Comparison of ENCODE assay signal across 12 cellular contexts in the genomic region with DNA sequence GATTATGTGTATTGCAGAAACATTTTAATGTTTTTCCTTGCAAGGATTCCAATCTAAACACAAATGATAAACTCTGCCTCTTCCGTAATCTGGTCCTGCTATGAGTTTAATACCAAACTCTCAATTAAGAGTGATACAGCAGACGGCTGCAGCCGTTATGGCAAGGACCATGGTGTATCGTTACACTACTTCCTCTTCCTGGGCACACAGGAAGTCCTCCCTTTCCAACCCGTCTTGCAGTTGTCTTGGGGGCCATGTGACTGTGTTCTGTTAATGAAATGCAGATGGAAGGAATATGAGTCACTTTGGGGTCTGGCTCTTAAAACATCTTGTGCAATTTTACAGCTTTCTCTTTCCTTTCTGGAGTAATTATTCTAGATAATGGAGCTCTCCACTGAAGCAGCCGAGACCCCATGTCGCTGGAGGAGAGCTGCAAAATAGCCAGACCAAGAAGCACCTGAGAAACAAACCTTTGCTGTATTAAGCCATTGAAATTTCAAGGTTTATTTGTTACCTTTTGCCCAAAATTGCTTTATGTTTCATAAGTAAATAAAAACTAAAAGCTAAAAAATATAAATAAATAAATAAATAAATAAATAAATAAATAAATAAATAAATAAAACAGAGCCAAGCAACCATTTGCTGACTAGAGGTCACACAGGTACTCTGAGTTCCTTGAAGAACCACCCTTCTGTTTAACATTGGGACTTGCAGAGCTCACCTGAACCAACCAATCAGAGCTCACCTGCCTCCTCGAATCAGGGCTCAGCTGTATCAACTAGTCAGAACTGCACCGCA.
A peak's percentile ranks its signal among the peaks of the same experiment; 100 is the strongest.
DNase-seq lines count a peak whose midpoint lies in the region; ATAC-seq lines count a peak whose summit lies in the region.
"Had no signal": no experiment of that assay in that cellular context is flagged by ENCODE, and none has a peak within 500 bp of the region (broad histone marks: within the 10 kb centered on the region; RNA-seq: fewer than 3 reads in every experiment).

No MANE protein-coding gene starts in this region.

- H3K4me3 ChIP-seq in adipocyte (ENCODE audit: low read length) = peak overlapping the region; percentile 78

- no peaks in the 10 kb centered on the region for H3K9me3 ChIP-seq in adipocyte (ENCODE audit: control insufficient read depth, low read length)
- H3K9me3 ChIP-seq: neutrophil had no signal

- ATAC-seq in HG03442 (IDR thresholded peaks at IDR 0.05; ENCODE audit: unreplicated experiment) (no peak), GM21619 (IDR thresholded peaks at IDR 0.05; ENCODE audit: unreplicated experiment) (no peak)

- peak; percentile 43 for DNase-seq in CD1c-positive myeloid dendritic cell (ENCODE audit: extremely low spot score)
- peak; percentile 38 for DNase-seq in LHCN-M2 (ENCODE audit: low read depth)
- peak; percentile 85 for DNase-seq in adipocyte (ENCODE audit: low read depth)
- DNase-seq in myocyte (ENCODE audit: low read depth) = peak; percentile 13
- DNase-seq in SW480 (ENCODE audit: low spot score) = no peak
- no peak for DNase-seq in NCI-H2227 (lab: John Stamatoyannopoulos, UW; ENCODE audit: unreplicated experiment)
- DNase-seq: immature natural killer cell, NCI-H82, trophoblast cell had no signal

- peaks cover 15% of the 10 kb centered on the region for H3K27me3 ChIP-seq in adipocyte (replicated peaks; ENCODE audit: control insufficient read depth, insufficient read depth, low read length)
- H3K27me3 ChIP-seq: neutrophil had no signal

- peaks cover 4% of the 10 kb centered on the region for H3K4me1 ChIP-seq in adipocyte (ENCODE audit: control insufficient read depth, insufficient read depth, low read length)

- no peak overlapping the region for H3K9ac ChIP-seq in adipocyte (ENCODE audit: low read length)

- H3K36me3 ChIP-seq in adipocyte (ENCODE audit: control insufficient read depth, insufficient read depth, low read length, severe bottlenecking) = no peaks in the 10 kb centered on the region
- H3K36me3 ChIP-seq: neutrophil had no signal

Comparison
In these comparisons a context has a peak if more than half of its experiments do, and no peak if none do; other contexts are left out.
1. DNase-seq: peak in CD1c-positive myeloid dendritic cell (single experiment), LHCN-M2 (single experiment), adipocyte (single experiment) and myocyte (single experiment); none in SW480 (single experiment) and NCI-H2227 (single experiment).